12 cellular contexts compared by ENCODE assay signal in genomic region chr1:84971957-84972356, GRCh38. TPM values are rescaled to one million over a fixed set of nuclear protein-coding genes. Genes with fewer than 3 reads are reported as not detected.
DNase-seq lines count a peak whose midpoint lies in the region; ATAC-seq, FAIRE-seq and TF ChIP-seq lines count a peak whose summit lies in the region.
"Had no signal": no experiment of that assay in that cellular context is flagged by ENCODE, and none has a peak within 500 bp of the region (broad histone marks: within the 10 kb centered on the region; RNA-seq: fewer than 3 reads in every experiment).

No MANE protein-coding gene starts in this region.

- peaks cover 17% of the 10 kb centered on the region for H3K4me1 Mint-ChIP-seq in activated naive CD4-positive, alpha-beta T cell treated with anti-CD3 and anti-CD28 coated beads for 36 hours (ENCODE audit: low read depth)

- peak; percentile 22 for ATAC-seq in GM19023 (IDR thresholded peaks at IDR 0.05; ENCODE audit: unreplicated experiment)
- ATAC-seq in HG02840 (IDR thresholded peaks at IDR 0.05; ENCODE audit: low FRiP score, unreplicated experiment): peak; percentile 27
- ATAC-seq in HG03439 (IDR thresholded peaks at IDR 0.05; ENCODE audit: unreplicated experiment): no peak

- H3K27ac Mint-ChIP-seq in activated naive CD4-positive, alpha-beta T cell treated with anti-CD3 and anti-CD28 coated beads for 36 hours: no peak overlapping the region

- no peaks in the 10 kb centered on the region for H3K9me3 ChIP-seq in BLaER1 treated with 17β-estradiol and CSF1 and Interleukin-3, amounts not matched to agents 10 nM and 100 nM (replicated peaks in 1 of 11)
- no peaks in the 10 kb centered on the region for H3K9me3 ChIP-seq in Karpas-422 (ENCODE audit: low read length)
- H3K9me3 ChIP-seq: esophagus muscularis mucosa had no signal

- peaks cover 2% of the 10 kb centered on the region for H3K27me3 Mint-ChIP-seq in activated naive CD4-positive, alpha-beta T cell treated with anti-CD3 and anti-CD28 coated beads for 36 hours (ENCODE audit: low read depth)

- no peak overlapping the region for H3K4me3 ChIP-seq in BLaER1 treated with 17β-estradiol and CSF1 and Interleukin-3, amounts not matched to agents 10 nM and 100 nM
- peak overlapping the region; percentile 35; the same call in 1 of the 2 replicates for H3K4me3 ChIP-seq in Karpas-422 (ENCODE audit: low read length)
- H3K4me3 ChIP-seq: esophagus muscularis mucosa had no signal

- H3K9me2 ChIP-seq in Karpas-422 (replicated peaks; ENCODE audit: insufficient read depth, low read length): no peaks in the 10 kb centered on the region

- peaks cover 0 to 15% (median 10%) of the 10 kb centered on the region in 10 experiments; a peak in 12 of 20 replicates for H3K4me1 ChIP-seq in BLaER1 treated with 17β-estradiol and CSF1 and Interleukin-3, amounts not matched to agents 10 nM and 100 nM
- H3K4me1 ChIP-seq in Karpas-422 (ENCODE audit: low read length): peaks cover 17% of the 10 kb centered on the region
- H3K4me1 ChIP-seq: esophagus muscularis mucosa had no signal

- H2AFZ ChIP-seq in Karpas-422 (ENCODE audit: low read length): no peak overlapping the region

- peak overlapping the region; percentile 1 to 68 (median 38); a peak in 17 of 22 replicates for H3K4me2 ChIP-seq in BLaER1 treated with 17β-estradiol and CSF1 and Interleukin-3, amounts not matched to agents 10 nM and 100 nM
- peak overlapping the region; percentile 42 for H3K4me2 ChIP-seq in Karpas-422 (ENCODE audit: low read depth, low read length, poor library complexity, severe bottlenecking)

- 0 out of 22 replicates have a peak overlapping the region, but pooled peaks of 1 of the 11 experiments have one; percentile 16 for H3K9ac ChIP-seq in BLaER1 treated with 17β-estradiol and CSF1 and Interleukin-3, amounts not matched to agents 10 nM and 100 nM
- H3K9ac ChIP-seq in Karpas-422 (ENCODE audit: low read length): peak overlapping the region; percentile 31

- H3K79me2 ChIP-seq in Karpas-422 (ENCODE audit: low read length): peaks cover 51% of the 10 kb centered on the region

- TF ChIP-seq CTCF in D721Med (IDR thresholded peaks at IDR 0.05; ENCODE audit: insufficient read depth, missing control alignments): no peak

- no peaks in the 10 kb centered on the region for H3K27me3 ChIP-seq in BLaER1 treated with 17β-estradiol and CSF1 and Interleukin-3, amounts not matched to agents 10 nM and 100 nM
- no peaks in the 10 kb centered on the region for H3K27me3 ChIP-seq in Karpas-422 (ENCODE audit: low read length)
- H3K27me3 ChIP-seq: esophagus muscularis mucosa had no signal

- H3K4me3 Mint-ChIP-seq in activated naive CD4-positive, alpha-beta T cell treated with anti-CD3 and anti-CD28 coated beads for 36 hours: no peak overlapping the region

- H4K20me1 ChIP-seq in BLaER1 treated with 17β-estradiol and CSF1 and Interleukin-3, amounts not matched to agents 10 nM and 100 nM: no peaks in the 10 kb centered on the region
- no peaks in the 10 kb centered on the region for H4K20me1 ChIP-seq in Karpas-422 (ENCODE audit: insufficient read depth, low read depth, low read length)

- CTCF ChIA-PET in activated naive CD4-positive, alpha-beta T cell treated with anti-CD3 and anti-CD28 coated beads for 36 hours (lab: Charles Lee): interaction anchor here (0.8 to 2.3 kb wide), 4 partner anchors 27 to 55 kb away, joined by 3 to 7 read pairs (median 4); no protein-coding TSS in a partner anchor

- H3K36me3 ChIP-seq in BLaER1 treated with 17β-estradiol and CSF1 and Interleukin-3, amounts not matched to agents 10 nM and 100 nM: no peaks in the 10 kb centered on the region
- no peaks in the 10 kb centered on the region for H3K36me3 ChIP-seq in Karpas-422 (ENCODE audit: insufficient read depth, low read length)
- H3K36me3 ChIP-seq: esophagus muscularis mucosa had no signal

- no peak for FAIRE-seq in D721Med (lab: Jason Lieb, UNC)
- FAIRE-seq: astrocyte had no signal

- H3K9me3 Mint-ChIP-seq in activated naive CD4-positive, alpha-beta T cell treated with anti-CD3 and anti-CD28 coated beads for 36 hours: no peaks in the 10 kb centered on the region

- no peak for DNase-seq in Karpas-422
- DNase-seq in NCI-H1092 treated with DMSO at 0.1 percent for 48 hours (lab: John Stamatoyannopoulos, UW): no peak
- no peak for DNase-seq in D721Med (ENCODE audit: insufficient read length, low spot score)
- no peak for DNase-seq in activated naive CD4-positive, alpha-beta T cell treated with anti-CD3 and anti-CD28 coated beads for 36 hours
- DNase-seq: NCI-H82 had no signal

- H3K36me3 Mint-ChIP-seq in activated naive CD4-positive, alpha-beta T cell treated with anti-CD3 and anti-CD28 coated beads for 36 hours (ENCODE audit: low read depth): peaks cover 2% of the 10 kb centered on the region

- H3K27ac ChIP-seq in BLaER1 treated with 17β-estradiol and CSF1 and Interleukin-3, amounts not matched to agents 10 nM and 100 nM: no peak overlapping the region
- H3K27ac ChIP-seq in Karpas-422 (ENCODE audit: low read length): peak overlapping the region; percentile 20; the same call in 1 of the 2 replicates
- H3K27ac ChIP-seq: esophagus muscularis mucosa had no signal

- intact Hi-C loops in activated naive CD4-positive, alpha-beta T cell treated with anti-CD3 and anti-CD28 coated beads for 36 hours (cut with micrococcal nuclease): loop anchor here (2.0 kb wide), 1 partner anchor 27 kb away; no protein-coding TSS in a partner anchor

RNA-seq across cellular contexts. Expression of gene MCOLN2, which starts 25.0 kb away (rescaled TPM):
- 52.4 and 56.1 TPM in 2 replicates for total RNA-seq in Karpas-422 (2014; rRNA removed; shearing (Covaris generic); ENCODE audit: low replicate concordance)
- 1 to 10 TPM; 7.4 to 8.4 TPM for total RNA-seq in activated naive CD4-positive, alpha-beta T cell treated with anti-CD3 and anti-CD28 coated beads for 36 hours
- total RNA-seq: osteocyte had no signal
